In the genomic region with DNA sequence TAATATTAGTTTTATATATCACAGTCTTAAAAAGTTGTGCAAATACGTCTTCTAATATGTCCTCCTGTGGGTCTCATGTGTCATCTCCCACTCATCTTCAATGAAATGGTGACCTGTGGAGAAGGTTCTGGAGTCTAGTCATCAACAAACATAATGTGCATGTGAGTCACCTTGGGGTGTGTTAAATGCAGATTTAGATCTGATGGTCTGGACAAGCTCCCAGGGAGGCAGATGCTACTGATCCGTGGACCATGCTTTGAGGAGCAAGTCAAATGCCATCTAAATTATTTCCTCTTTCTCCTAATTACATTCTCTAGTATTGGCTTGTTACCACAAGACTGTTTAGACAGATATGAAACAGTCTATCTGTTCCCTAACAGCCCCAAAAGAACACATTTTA, we compare ENCODE assay signal across 28 cellular contexts.
"Had no signal": no experiment of that assay in that cellular context is flagged by ENCODE, and none has a peak within 500 bp of the region (broad histone marks: within the 10 kb centered on the region; RNA-seq: fewer than 3 reads in every experiment).

No MANE protein-coding gene starts in this region.

- H3K27me3 ChIP-seq: neural progenitor cell, ovary, right lobe of liver, sigmoid colon, spleen, suprapubic skin, testis, tibial artery, transverse colon, upper lobe of right lung, uterus had no signal

- H3K9ac ChIP-seq: neural progenitor cell, parathyroid adenoma had no signal

- H3K4me2 ChIP-seq: neural progenitor cell had no signal

- ATAC-seq: natural killer cell; psoas muscle; right cardiac atrium; right lobe of liver; stimulated activated memory B cell treated with anti-CD40 and anti-IgM and Interleukin-4, amounts not matched to agents 10 μg/mL and 1 μg/mL and 100 μg/mL, for 72 hours; stimulated activated naive CD8-positive, alpha-beta T cell treated with anti-CD3 and anti-CD28 coated beads, Interleukin-15, amount 100 ng/mL, for 72 hours; stimulated activated naive CD8-positive, alpha-beta T cell treated with anti-CD3 and anti-CD28 coated beads, Interleukin-15, Interleukin-2, amounts not matched to agents 100 U/mL and 50 U/mL, for 24 hours; upper lobe of right lung had no signal

- H3K4me1 ChIP-seq: parathyroid adenoma, psoas muscle, right lobe of liver, sigmoid colon, spleen, suprapubic skin, testis, tibial artery, transverse colon, upper lobe of right lung, uterus had no signal

- H2AFZ ChIP-seq: parathyroid adenoma had no signal

- H3K36me3 ChIP-seq: neural progenitor cell, ovary, right lobe of liver, sigmoid colon, spleen, suprapubic skin, tibial artery, transverse colon, upper lobe of right lung, uterus had no signal

- H3K79me2 ChIP-seq: parathyroid adenoma had no signal

- H3K4me3 ChIP-seq: neural progenitor cell, ovary, psoas muscle, right lobe of liver, sigmoid colon, spleen, suprapubic skin, testis, tibial artery, transverse colon, upper lobe of right lung, uterus had no signal

- H3K27ac ChIP-seq: neural progenitor cell, ovary, parathyroid adenoma, psoas muscle, right lobe of liver, sigmoid colon, spleen, suprapubic skin, testis, tibial artery, transverse colon, upper lobe of right lung, uterus had no signal

- H3K9me3 ChIP-seq: ovary, psoas muscle, right lobe of liver, sigmoid colon, suprapubic skin, testis, tibial artery, transverse colon, upper lobe of right lung, uterus had no signal

- DNase-seq: natural killer cell; occipital lobe; ovary; posterior cingulate gyrus; psoas muscle; right cardiac atrium; right lobe of liver; sigmoid colon; small intestine; spleen; stimulated activated CD4-positive, alpha-beta T cell treated with anti-CD3 and anti-CD28 coated beads, Interleukin-12 subunit alpha, Interleukin-12 subunit beta, amount 100 ng/mL, for 4 hours; stimulated activated CD4-positive, alpha-beta T cell treated with anti-CD3 and anti-CD28 coated beads, Interleukin-1b, Interleukin-23, amount 100 ng/mL, for 48 hours; stimulated activated CD4-positive, alpha-beta T cell treated with anti-CD3 and anti-CD28 coated beads, Interleukin-4, amount 100 ng/mL, for 1 hour; stimulated activated CD4-positive, alpha-beta T cell treated with anti-CD3 and anti-CD28 coated beads, Interleukin-4, amount 100 ng/mL, for 4 hours; stimulated activated CD8-positive, alpha-beta memory T cell treated with anti-CD3 and anti-CD28 coated beads, Interleukin-4, amount 100 ng/mL, for 48 hours; stimulated activated naive CD4-positive, alpha-beta T cell; stimulated activated naive CD8-positive, alpha-beta T cell treated with anti-CD3 and anti-CD28 coated beads, Interleukin-15, amount 100 ng/mL, for 72 hours; stimulated activated naive CD8-positive, alpha-beta T cell treated with anti-CD3 and anti-CD28 coated beads, Interleukin-15, Interleukin-2, amounts not matched to agents 100 U/mL and 50 U/mL, for 24 hours; substantia nigra; testis; tibial artery; transverse colon; upper lobe of right lung; uterus had no signal
